8 cellular contexts compared by ENCODE assay signal in genomic region chr4:52665592-52665991, GRCh38. TPM values are rescaled to one million over a fixed set of nuclear protein-coding genes. Genes with fewer than 3 reads are reported as not detected.
DNase-seq lines count a peak whose midpoint lies in the region; ATAC-seq, FAIRE-seq and TF ChIP-seq lines count a peak whose summit lies in the region.

No MANE protein-coding gene starts in this region.

- TF ChIP-seq CTCF in type B pancreatic cell (conservative IDR thresholded peaks at IDR 0.05) (no peak), nephron progenitor cell (IDR thresholded peaks at IDR 0.05) (no peak)

- H3K27me3 Mint-ChIP-seq in immature natural killer cell (ENCODE audit: low read depth in 3 of 3): peaks cover 3 to 16% (median 8%) of the 10 kb centered on the region in 3 donors
- peaks cover 5% of the 10 kb centered on the region for H3K27me3 Mint-ChIP-seq in type B pancreatic cell
- H3K27me3 Mint-ChIP-seq in nephron progenitor cell (ENCODE audit: low read depth, poor library complexity): peaks cover 7% of the 10 kb centered on the region

- peaks cover 0 to 4% (median 3%) of the 10 kb centered on the region in 3 donors for H3K36me3 Mint-ChIP-seq in immature natural killer cell
- H3K36me3 Mint-ChIP-seq in type B pancreatic cell: peaks cover 23% of the 10 kb centered on the region
- peaks cover 48% of the 10 kb centered on the region for H3K36me3 Mint-ChIP-seq in nephron progenitor cell (ENCODE audit: low read depth)

- H3K9me3 Mint-ChIP-seq in immature natural killer cell (no peaks in the 10 kb centered on the region), type B pancreatic cell (peaks cover 5% of the 10 kb centered on the region), nephron progenitor cell (peaks cover 46% of the 10 kb centered on the region)

- peak; percentile 36 for DNase-seq in RCC 7860 (ENCODE audit: low spot score)
- DNase-seq in immature natural killer cell: peak in 2 of 3 donors; percentile 3 to 14
- no peak for DNase-seq in type B pancreatic cell (ENCODE audit: extremely low spot score, unreplicated experiment)
- DNase-seq in nephron progenitor cell: no peak
- DNase-seq in inferior parietal cortex (ENCODE audit: extremely low spot score): no peak
- no peak for DNase-seq in activated CD4-positive, alpha-beta T cell treated with anti-CD3 and anti-CD28 coated beads for 48 hours

- peak; percentile 77 for ATAC-seq in GM18868 (IDR thresholded peaks at IDR 0.05; ENCODE audit: unreplicated experiment)
- peak; percentile 79 for ATAC-seq in HG02852 (IDR thresholded peaks at IDR 0.05; ENCODE audit: unreplicated experiment)

- H3K4me3 Mint-ChIP-seq in immature natural killer cell (no peak overlapping the region), type B pancreatic cell (no peak overlapping the region), nephron progenitor cell (no peak overlapping the region)

- FAIRE-seq in RCC 7860 (lab: Jason Lieb, UNC): no peak

- H3K4me1 Mint-ChIP-seq in immature natural killer cell: peaks cover 2 to 4% of the 10 kb centered on the region in 2 donors
- no peaks in the 10 kb centered on the region for H3K4me1 Mint-ChIP-seq in type B pancreatic cell (ENCODE audit: unreplicated experiment)
- peaks cover 4% of the 10 kb centered on the region for H3K4me1 Mint-ChIP-seq in nephron progenitor cell

- no peak overlapping the region for H3K27ac Mint-ChIP-seq in immature natural killer cell
- no peak overlapping the region for H3K27ac Mint-ChIP-seq in type B pancreatic cell
- H3K27ac Mint-ChIP-seq in nephron progenitor cell: no peak overlapping the region

RNA-seq across cellular contexts. Expression of gene USP46, which starts 6.5 kb away (rescaled TPM):
- polyA plus RNA-seq in immature natural killer cell: 1 to 10 TPM in 2 of 3 donors, not detected in 1; 2.1 to 3.6 TPM
- total RNA-seq in type B pancreatic cell (ENCODE audit: low replicate concordance): 28.6 and 53.5 TPM in 2 replicates

Comparison
In these comparisons a context has a peak if more than half of its experiments do, and no peak if none do; other contexts are left out.
1. DNase-seq: peak in RCC 7860 (single experiment) and immature natural killer cell (2 of 3); none in type B pancreatic cell (single experiment), nephron progenitor cell (single experiment), inferior parietal cortex (single experiment) and activated CD4-positive, alpha-beta T cell treated with anti-CD3 and anti-CD28 coated beads for 48 hours (single experiment).